ENCODE assay signal across 16 cellular contexts in the genomic region with DNA sequence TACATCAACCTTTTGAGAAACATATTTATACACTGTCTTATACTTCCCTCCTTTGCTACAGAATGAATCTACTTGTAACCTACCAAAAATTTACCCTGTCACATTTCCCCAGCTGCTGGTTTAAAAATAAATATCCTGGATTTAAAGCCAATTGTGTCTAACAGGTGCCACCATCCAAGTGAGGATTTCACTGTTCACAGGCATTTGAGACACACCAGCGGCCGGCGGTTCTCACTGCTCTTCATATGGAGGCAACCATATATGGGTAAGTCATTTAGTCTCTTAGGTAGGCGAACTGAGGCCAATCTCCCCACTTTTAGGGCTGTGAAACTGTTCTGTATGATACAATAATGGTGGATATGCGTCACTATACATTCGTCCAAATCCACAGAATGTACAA. TPM values are rescaled to one million over a fixed set of nuclear protein-coding genes. Genes with fewer than 3 reads are reported as not detected.
DNase-seq lines count a peak whose midpoint lies in the region; ATAC-seq and TF ChIP-seq lines count a peak whose summit lies in the region.
"Had no signal": no experiment of that assay in that cellular context is flagged by ENCODE, and none has a peak within 500 bp of the region (broad histone marks: within the 10 kb centered on the region; RNA-seq: fewer than 3 reads in every experiment).

No MANE protein-coding gene starts in this region.

- no peaks in the 10 kb centered on the region for H3K27me3 Mint-ChIP-seq in T-helper 1 cell treated with Interleukin-12 subunit alpha and Interleukin-12 subunit beta and Interleukin-4 antibody, amounts not matched to agents 30 μg/mL and 1 μg/mL, for 36 hours (ENCODE audit: low read depth)
- H3K27me3 Mint-ChIP-seq in stimulated activated memory B cell treated with anti-CD40 and anti-IgM and Interleukin-4, amounts not matched to agents 10 μg/mL and 1 μg/mL and 100 μg/mL, for 72 hours = no peaks in the 10 kb centered on the region
- H3K27me3 Mint-ChIP-seq: CD4-positive, alpha-beta T cell had no signal

- H3K27ac Mint-ChIP-seq in T-helper 1 cell treated with Interleukin-12 subunit alpha and Interleukin-12 subunit beta and Interleukin-4 antibody, amounts not matched to agents 30 μg/mL and 1 μg/mL, for 36 hours = peak overlapping the region; percentile 7
- no peak overlapping the region for H3K27ac Mint-ChIP-seq in stimulated activated memory B cell treated with anti-CD40 and anti-IgM and Interleukin-4, amounts not matched to agents 10 μg/mL and 1 μg/mL and 100 μg/mL, for 72 hours
- H3K27ac Mint-ChIP-seq: CD4-positive, alpha-beta T cell had no signal

- no peaks in the 10 kb centered on the region for H3K9me3 Mint-ChIP-seq in T-helper 1 cell treated with Interleukin-12 subunit alpha and Interleukin-12 subunit beta and Interleukin-4 antibody, amounts not matched to agents 30 μg/mL and 1 μg/mL, for 36 hours
- no peaks in the 10 kb centered on the region for H3K9me3 Mint-ChIP-seq in stimulated activated memory B cell treated with anti-CD40 and anti-IgM and Interleukin-4, amounts not matched to agents 10 μg/mL and 1 μg/mL and 100 μg/mL, for 72 hours
- H3K9me3 Mint-ChIP-seq: CD4-positive, alpha-beta T cell had no signal

- peak in 3 of 4 donors; percentile 34 to 54 (median 43) for ATAC-seq in psoas muscle
- ATAC-seq in stimulated activated memory B cell treated with anti-CD40 and anti-IgM and Interleukin-4, amounts not matched to agents 10 μg/mL and 1 μg/mL and 100 μg/mL, for 72 hours = no peak
- ATAC-seq: A549 had no signal

- 56 to 69% (median 59%) methylated on average over 6 of the region's 6 CpGs for WGBS in psoas muscle, 3 donors

- no peak overlapping the region for H3K4me3 ChIP-seq in SK-N-MC
- H3K4me3 ChIP-seq in psoas muscle = no peak overlapping the region
- H3K4me3 ChIP-seq: A549, GM23248, HAP-1 had no signal

- H3K9me3 ChIP-seq in SK-N-MC (ENCODE audit: low read depth, low read length) (no peaks in the 10 kb centered on the region), psoas muscle (no peaks in the 10 kb centered on the region)
- H3K9me3 ChIP-seq: A549, Caco-2, HAP-1 had no signal

- peaks cover 47% of the 10 kb centered on the region for H3K36me3 ChIP-seq in SK-N-MC (ENCODE audit: insufficient read depth, low read length)
- H3K36me3 ChIP-seq in psoas muscle (ENCODE audit: insufficient read depth in 1 of 2, low read depth in 1 of 2) = peaks cover 0 to 16% of the 10 kb centered on the region in 2 donors

- H3K4me1 Mint-ChIP-seq in T-helper 1 cell treated with Interleukin-12 subunit alpha and Interleukin-12 subunit beta and Interleukin-4 antibody, amounts not matched to agents 30 μg/mL and 1 μg/mL, for 36 hours (ENCODE audit: low read depth) = peaks cover 28% of the 10 kb centered on the region
- H3K4me1 Mint-ChIP-seq in stimulated activated memory B cell treated with anti-CD40 and anti-IgM and Interleukin-4, amounts not matched to agents 10 μg/mL and 1 μg/mL and 100 μg/mL, for 72 hours = peaks cover 11% of the 10 kb centered on the region

- H3K9ac ChIP-seq in SK-N-MC (ENCODE audit: insufficient read length) = no peak overlapping the region
- H3K9ac ChIP-seq: GM23248 had no signal

- no peak for TF ChIP-seq CTCF in psoas muscle (IDR thresholded peaks at IDR 0.05)

- peaks cover 35% of the 10 kb centered on the region for H3K36me3 Mint-ChIP-seq in T-helper 1 cell treated with Interleukin-12 subunit alpha and Interleukin-12 subunit beta and Interleukin-4 antibody, amounts not matched to agents 30 μg/mL and 1 μg/mL, for 36 hours (ENCODE audit: low read depth)
- H3K36me3 Mint-ChIP-seq in stimulated activated memory B cell treated with anti-CD40 and anti-IgM and Interleukin-4, amounts not matched to agents 10 μg/mL and 1 μg/mL and 100 μg/mL, for 72 hours = peaks cover 51% of the 10 kb centered on the region

- H3K27me3 ChIP-seq in psoas muscle (ENCODE audit: insufficient read depth in 3 of 3, low read length in 2 of 3) = no peaks in the 10 kb centered on the region

- H3K27ac ChIP-seq in SK-N-MC (peak overlapping the region; percentile 50; the same call in 1 of the 2 replicates), psoas muscle (peak overlapping the region; percentile 69)
- H3K27ac ChIP-seq: 22Rv1, A549, C4-2B, GM23248 had no signal

- H3K4me1 ChIP-seq in psoas muscle = peaks cover 41% of the 10 kb centered on the region
- H3K4me1 ChIP-seq: A549, Caco-2, HAP-1 had no signal

- H3K4me3 Mint-ChIP-seq in T-helper 1 cell treated with Interleukin-12 subunit alpha and Interleukin-12 subunit beta and Interleukin-4 antibody, amounts not matched to agents 30 μg/mL and 1 μg/mL, for 36 hours = no peak overlapping the region
- H3K4me3 Mint-ChIP-seq in stimulated activated memory B cell treated with anti-CD40 and anti-IgM and Interleukin-4, amounts not matched to agents 10 μg/mL and 1 μg/mL and 100 μg/mL, for 72 hours = no peak overlapping the region
- H3K4me3 Mint-ChIP-seq: CD4-positive, alpha-beta T cell had no signal

- no peak for DNase-seq in T-helper 1 cell
- no peak for DNase-seq in SK-N-MC (ENCODE audit: low read depth, low spot score)
- DNase-seq in myocyte (ENCODE audit: low read depth) = peak; percentile 49
- DNase-seq in psoas muscle = no peak
- no peak for DNase-seq in dermis blood vessel endothelial cell
- no peak for DNase-seq in HT-29 (ENCODE audit: low spot score)
- DNase-seq: AML-193; Caco-2; CD4-positive, alpha-beta T cell; GM23248 had no signal

- intact Hi-C loops in psoas muscle (cut with DNase I) = no loop called here

RNA-seq across cellular contexts. Expression of a gene that starts 26.2 kb away (rescaled TPM):
- 8.8 and 12.3 TPM in 2 replicates for total RNA-seq in myocyte
- 11.8 TPM for polyA plus RNA-seq in myocyte (2012)
- total RNA-seq in psoas muscle = 10 to 100 TPM; 21.7 to 69.8 (median 53.4) TPM
- 10 to 100 TPM in 2 of 3 donors, 1 to 10 TPM in 1; 6.2 to 42.8 (median 19.3) TPM for polyA plus RNA-seq in psoas muscle
- 33.2 and 53.7 TPM in 2 replicates for total RNA-seq in dermis blood vessel endothelial cell
- 1.1 and 4.1 TPM in 2 replicates for total RNA-seq in HT-29 (2014; rRNA removed; shearing (Covaris generic))

RNA-seq across cellular contexts. Expression of a gene that starts 50.9 kb away (rescaled TPM):
- 2,103 and 2,274 TPM in 2 replicates for total RNA-seq in myocyte
- 3,554 TPM for polyA plus RNA-seq in myocyte (2012)
- over 10,000 TPM in 3 of 4 donors, 1,000 to 10,000 TPM in 1; 7,807 to 12,417 (median 11,452) TPM for total RNA-seq in psoas muscle
- polyA plus RNA-seq in psoas muscle = over 10,000 TPM; 17,732 to 19,074 (median 18,570) TPM
- 2,642 and 4,062 TPM in 2 replicates for total RNA-seq in dermis blood vessel endothelial cell
- total RNA-seq in HT-29 (2014; rRNA removed; shearing (Covaris generic)) = 1,597 and 1,598 TPM in 2 replicates
